Comparison of ENCODE assay signal across 9 cellular contexts in genomic region chr2:146734042-146734715, GRCh38.
DNase-seq lines count a peak whose midpoint lies in the region; ATAC-seq and TF ChIP-seq lines count a peak whose summit lies in the region.
"Had no signal": no experiment of that assay in that cellular context is flagged by ENCODE, and none has a peak within 500 bp of the region (broad histone marks: within the 10 kb centered on the region; RNA-seq: fewer than 3 reads in every experiment).

No MANE protein-coding gene starts in this region.

- peaks cover 5% of the 10 kb centered on the region for H3K4me1 ChIP-seq in KMS-11 (ENCODE audit: low read depth, poor library complexity, severe bottlenecking)

- H3K9ac ChIP-seq in KMS-11: no peak overlapping the region

- no peaks in the 10 kb centered on the region for H3K4me1 Mint-ChIP-seq in activated T-cell treated with anti-CD3 and anti-CD28 coated beads, Interleukin-2, amount 50 U/mL, for 24 hours (ENCODE audit: low read depth)

- no peak overlapping the region for H3K4me2 ChIP-seq in KMS-11

- no peaks in the 10 kb centered on the region for H3K36me3 ChIP-seq in KMS-11 (ENCODE audit: insufficient read depth)
- H3K36me3 ChIP-seq: neutrophil had no signal

- DNase-seq in COR-L47 (lab: John Stamatoyannopoulos, UW) (peak; percentile 28), RPMI8226 (peak; percentile 14), fibroblast of peridontal ligament (ENCODE audit: extremely low read depth) (peak; percentile 82), retina (peak; percentile 40), UCSD-AML1 (lab: John Stamatoyannopoulos, UW; ENCODE audit: unreplicated experiment) (no peak)
- no peak for DNase-seq in activated T-cell treated with anti-CD3 and anti-CD28 coated beads, Interleukin-2, amount 50 U/mL, for 24 hours

- peak; percentile 58; the same call in 1 of the 2 replicates for TF ChIP-seq CTCF in KMS-11 (conservative IDR thresholded peaks at IDR 0.05; ENCODE audit: low read depth, low read length)

- no peaks in the 10 kb centered on the region for H3K9me3 Mint-ChIP-seq in activated T-cell treated with anti-CD3 and anti-CD28 coated beads, Interleukin-2, amount 50 U/mL, for 24 hours

- no peak overlapping the region for H3K4me3 ChIP-seq in KMS-11 (IDR thresholded peaks at IDR 0.05; ENCODE audit: insufficient read depth, low read depth, low read length)

- H3K36me3 Mint-ChIP-seq in activated T-cell treated with anti-CD3 and anti-CD28 coated beads, Interleukin-2, amount 50 U/mL, for 24 hours (ENCODE audit: low read depth): no peaks in the 10 kb centered on the region

- no peak overlapping the region for H3K4me3 Mint-ChIP-seq in activated T-cell treated with anti-CD3 and anti-CD28 coated beads, Interleukin-2, amount 50 U/mL, for 24 hours

- no peaks in the 10 kb centered on the region for H4K20me1 ChIP-seq in KMS-11 (ENCODE audit: insufficient read depth)

- no peaks in the 10 kb centered on the region for H3K27me3 ChIP-seq in KMS-11 (ENCODE audit: insufficient read depth, low read depth)
- H3K27me3 ChIP-seq: neutrophil had no signal

- H3K27me3 Mint-ChIP-seq in activated T-cell treated with anti-CD3 and anti-CD28 coated beads, Interleukin-2, amount 50 U/mL, for 24 hours: no peaks in the 10 kb centered on the region

- H3K27ac Mint-ChIP-seq in activated T-cell treated with anti-CD3 and anti-CD28 coated beads, Interleukin-2, amount 50 U/mL, for 24 hours: no peak overlapping the region

- H2AFZ ChIP-seq in KMS-11 (ENCODE audit: low read depth): no peak overlapping the region

- no peaks in the 10 kb centered on the region for H3K79me2 ChIP-seq in KMS-11 (ENCODE audit: insufficient read depth, low read depth)

- no peak overlapping the region for H3K27ac ChIP-seq in KMS-11
- H3K27ac ChIP-seq: neutrophil had no signal

- ATAC-seq in GM19463 (IDR thresholded peaks at IDR 0.05; ENCODE audit: unreplicated experiment): peak; percentile 69

Comparison
In these comparisons a context has a peak if more than half of its experiments do, and no peak if none do; other contexts are left out.
1. DNase-seq: peak in COR-L47 (single experiment), RPMI8226 (single experiment), fibroblast of peridontal ligament (single experiment) and retina (single experiment); none in activated T-cell treated with anti-CD3 and anti-CD28 coated beads, Interleukin-2, amount 50 U/mL, for 24 hours (single experiment) and UCSD-AML1 (single experiment).